19 cellular contexts compared by ENCODE assay signal in genomic region chr2:238306680-238306998, GRCh38. TPM values are rescaled to one million over a fixed set of nuclear protein-coding genes. Genes with fewer than 3 reads are reported as not detected.
DNase-seq lines count a peak whose midpoint lies in the region; ATAC-seq, FAIRE-seq and TF ChIP-seq lines count a peak whose summit lies in the region.
"Had no signal": no experiment of that assay in that cellular context is flagged by ENCODE, and none has a peak within 500 bp of the region (broad histone marks: within the 10 kb centered on the region; RNA-seq: fewer than 3 reads in every experiment).

No MANE protein-coding gene starts in this region.

- H3K9me3 ChIP-seq in BLaER1 (no peaks in the 10 kb centered on the region), GM12878 (replicated peaks; ENCODE audit: control insufficient read depth, insufficient read depth, low read length) (no peaks in the 10 kb centered on the region), right lobe of liver (no peaks in the 10 kb centered on the region), small intestine (ENCODE audit: control insufficient read depth, low read depth) (no peaks in the 10 kb centered on the region)
- H3K9me3 ChIP-seq: HAP-1 had no signal

- H3K36me3 ChIP-seq in BLaER1 = no peaks in the 10 kb centered on the region
- no peaks in the 10 kb centered on the region for H3K36me3 ChIP-seq in GM12878 (ENCODE audit: control insufficient read depth in 2 of 2, insufficient read depth in 2 of 2, low read length in 1 of 2)
- no peaks in the 10 kb centered on the region for H3K36me3 ChIP-seq in right lobe of liver
- H3K36me3 ChIP-seq in small intestine (ENCODE audit: control insufficient read depth in 2 of 2, insufficient read depth in 2 of 2, low read length in 2 of 2) = no peaks in the 10 kb centered on the region
- H3K36me3 ChIP-seq: HAP-1 had no signal

- H3K4me1 ChIP-seq in BLaER1 (peaks cover 31% of the 10 kb centered on the region), GM12878 (ENCODE audit: control insufficient read depth, insufficient read depth, low read length) (peaks cover 4% of the 10 kb centered on the region), right lobe of liver (peaks cover 0 to 15% (median 6%) of the 10 kb centered on the region in 4 donors), small intestine (ENCODE audit: control insufficient read depth in 2 of 2, insufficient read depth in 1 of 2, low read depth in 1 of 2, low read length in 1 of 2) (peaks cover 0 to 2% of the 10 kb centered on the region in 2 donors)
- H3K4me1 ChIP-seq: HAP-1 had no signal

- 47% methylated on average over 5 of the region's 5 CpGs for WGBS in GM12878 (ENCODE audit: insufficient coverage, insufficient replicate concordance, low lambda C conversion rate, missing lambda C conversion rate)
- 29% methylated on average over 5 of the region's 5 CpGs for WGBS in right lobe of liver (ENCODE audit: insufficient coverage, low coverage, low lambda C conversion rate, missing lambda C conversion rate)
- 17 to 65% (median 52%) methylated on average over 5 of the region's 5 CpGs for WGBS in small intestine, 3 donors

- H3K4me1 Mint-ChIP-seq in activated naive CD4-positive, alpha-beta T cell treated with anti-CD3 and anti-CD28 coated beads for 36 hours (ENCODE audit: low read depth) = no peaks in the 10 kb centered on the region
- H3K4me1 Mint-ChIP-seq: CD8-positive, alpha-beta memory T cell had no signal

- H3K4me2 ChIP-seq in BLaER1 (peak overlapping the region; percentile 56), GM12878 (ENCODE audit: control insufficient read depth, insufficient read depth) (peak overlapping the region; percentile 48; the same call in 1 of the 2 replicates)

- BruUV-seq in GM12878 (replicated peaks; lab: Mats Ljungman, UMichigan) = no TSS peak

- H4K20me1 ChIP-seq in BLaER1 (no peaks in the 10 kb centered on the region), GM12878 (ENCODE audit: control insufficient read depth, insufficient read depth) (no peaks in the 10 kb centered on the region)

- TF ChIP-seq POLR2A in GM12878 (IDR thresholded peaks at IDR 0.05; ENCODE audit: low read depth, low read length) (no peak), right lobe of liver (IDR thresholded peaks at IDR 0.05) (no peak), H54 (IDR thresholded peaks at IDR 0.05; ENCODE audit: low read depth, low read length) (no peak)

- H3K4me3 ChIP-seq in BLaER1 (no peak overlapping the region), GM12878 (no peak overlapping the region), right lobe of liver (no peak overlapping the region), small intestine (ENCODE audit: low read depth in 1 of 2, low read length in 2 of 2) (no peak overlapping the region), foreskin fibroblast (ENCODE audit: low read depth in 1 of 2, low read length in 2 of 2) (no peak overlapping the region)
- H3K4me3 ChIP-seq: HAP-1, SK-N-MC had no signal

- RAD21 ChIA-PET in GM12878 (lab: Charles Lee; ENCODE audit: unreplicated experiment) = interaction anchor here (0.8 kb wide), 1 partner anchor 18 kb away, joined by 3 read pairs; the partner anchor contains the start of gene PER2

- H3K27me3 Mint-ChIP-seq in activated naive CD4-positive, alpha-beta T cell treated with anti-CD3 and anti-CD28 coated beads for 36 hours (ENCODE audit: low read depth) = peaks cover 3% of the 10 kb centered on the region

- no peak for TF ChIP-seq EP300 in GM12878 (IDR thresholded peaks at IDR 0.05; ENCODE audit: borderline replicate concordance in 1 of 2, control insufficient read depth in 1 of 2, low read depth in 2 of 2, low read length in 2 of 2)

- H2AFZ ChIP-seq in GM12878 (ENCODE audit: control insufficient read depth, low read depth, low read length) = no peak overlapping the region

- no peak overlapping the region for H3K27ac Mint-ChIP-seq in activated naive CD4-positive, alpha-beta T cell treated with anti-CD3 and anti-CD28 coated beads for 36 hours
- H3K27ac Mint-ChIP-seq: CD8-positive, alpha-beta memory T cell had no signal

- no peaks in the 10 kb centered on the region for H3K27me3 ChIP-seq in BLaER1
- no peaks in the 10 kb centered on the region; a peak in 1 of 4 replicates for H3K27me3 ChIP-seq in GM12878 (replicated peaks in 1 of 2; ENCODE audit: control insufficient read depth in 2 of 2, insufficient read depth in 2 of 2, low read length in 1 of 2)
- H3K27me3 ChIP-seq in right lobe of liver = no peaks in the 10 kb centered on the region
- H3K27me3 ChIP-seq in small intestine (ENCODE audit: control insufficient read depth in 2 of 2, insufficient read depth in 2 of 2, low read length in 2 of 2) = no peaks in the 10 kb centered on the region

- ATAC-seq in GM12878 (no peak), right lobe of liver (peak; percentile 86 to 93 (median 90))

- intact Hi-C loops in GM12878 (cut with micrococcal nuclease; ENCODE audit: unreplicated experiment) (no loop called here), right lobe of liver (cut with DNase I) (no loop called here)
- intact Hi-C loops in activated naive CD4-positive, alpha-beta T cell treated with anti-CD3 and anti-CD28 coated beads for 36 hours (cut with micrococcal nuclease) = no loop called here

- TF ChIP-seq RAD21 in GM12878 (IDR thresholded peaks at IDR 0.05; ENCODE audit: insufficient read depth, low read depth, low read length) = no peak

- SMC1A ChIA-PET in GM12878 (lab: Charles Lee; ENCODE audit: uncharacterized antibody, unreplicated experiment) = no interaction called here

- no peak overlapping the region for H3K9ac ChIP-seq in BLaER1
- no peak overlapping the region for H3K9ac ChIP-seq in GM12878 (ENCODE audit: control insufficient read depth, insufficient read depth, low read length)

- no peak for TF ChIP-seq CTCF in GM12878 (IDR thresholded peaks at IDR 0.05 in 2 of 3, conservative IDR thresholded peaks at IDR 0.05 in 1 of 3; ENCODE audit: control insufficient read depth in 2 of 3, extremely low read depth in 1 of 3, insufficient read depth in 1 of 3, low read depth in 3 of 3, low read length in 3 of 3)
- no peak for TF ChIP-seq CTCF in right lobe of liver (IDR thresholded peaks at IDR 0.05)
- no peak for TF ChIP-seq CTCF in foreskin fibroblast (IDR thresholded peaks at IDR 0.05; ENCODE audit: low read depth, low read length)

- CTCF ChIA-PET in GM12878 (lab: Yijun Ruan, JAX) = no interaction called here
- CTCF ChIA-PET in activated naive CD4-positive, alpha-beta T cell treated with anti-CD3 and anti-CD28 coated beads for 36 hours (lab: Charles Lee) = no interaction called here

- H3K4me3 Mint-ChIP-seq in activated naive CD4-positive, alpha-beta T cell treated with anti-CD3 and anti-CD28 coated beads for 36 hours = no peak overlapping the region
- H3K4me3 Mint-ChIP-seq: CD8-positive, alpha-beta memory T cell had no signal

- H3K27ac ChIP-seq in BLaER1 (no peak overlapping the region), GM12878 (ENCODE audit: control insufficient read depth, insufficient read depth) (no peak overlapping the region), right lobe of liver (peak overlapping the region; percentile 93 to 98 (median 94)), small intestine (ENCODE audit: low read depth in 1 of 2, low read length in 1 of 2) (no peak overlapping the region)
- H3K27ac ChIP-seq: SK-N-MC had no signal

- no peaks in the 10 kb centered on the region for H3K9me3 Mint-ChIP-seq in activated naive CD4-positive, alpha-beta T cell treated with anti-CD3 and anti-CD28 coated beads for 36 hours
- H3K9me3 Mint-ChIP-seq: CD8-positive, alpha-beta memory T cell had no signal

- no peaks in the 10 kb centered on the region for H3K36me3 Mint-ChIP-seq in activated naive CD4-positive, alpha-beta T cell treated with anti-CD3 and anti-CD28 coated beads for 36 hours (ENCODE audit: low read depth)
- H3K36me3 Mint-ChIP-seq: CD8-positive, alpha-beta memory T cell had no signal

- DNase-seq in GM12878 (ENCODE audit: low read depth, low spot score) (no peak), right lobe of liver (peak; percentile 63 to 79 (median 76)), small intestine (peak; percentile 73), foreskin fibroblast (no peak), H54 (ENCODE audit: insufficient read length, low spot score) (no peak)
- no peak for DNase-seq in activated naive CD4-positive, alpha-beta T cell treated with anti-CD3 and anti-CD28 coated beads for 36 hours
- DNase-seq: DMS53; NCI-H1092 treated with DMSO at 0.1 percent for 48 hours; NCI-H146; NCI-H2029 treated with DMSO at 0.1 percent for 48 hours; NCI-H748 treated with DMSO at 0.1 percent for 48 hours; NK-92 treated with Interleukin-12 subunit alpha and Interleukin-12 subunit beta, amount 100 ng/mL, for 24 hours; OCI-M1; SHP77 had no signal

- in situ Hi-C loops in GM12878 (cut with MboI) = no loop called here

- H3K79me2 ChIP-seq in GM12878 (ENCODE audit: control insufficient read depth, insufficient read depth, low read length) = no peaks in the 10 kb centered on the region

- FAIRE-seq in GM12878 (lab: Jason Lieb, UNC) (no peak), small intestine (lab: Jason Lieb, UNC) (no peak), H54 (lab: Jason Lieb, UNC) (no peak)
- FAIRE-seq: A204.1 had no signal

- POLR2A ChIA-PET in GM12878 (lab: Charles Lee) = no interaction called here

RNA-seq across cellular contexts. Expression of gene TRAF3IP1, which starts 13.7 kb away (rescaled TPM):
- total RNA-seq in GM12878 (2013; cell fraction: nucleolus; rRNA removed) = 5.9 and 7.2 TPM in 2 replicates
- total RNA-seq in GM12878 (2014; rRNA removed) = 3.3 and 3.7 TPM in 2 replicates
- total RNA-seq in GM12878 (2014; rRNA removed; fragmentation: Illumina TruSeq; extraction: Trizol) = 3.8 and 4.5 TPM in 2 replicates
- 7.5 and 10.9 TPM in 2 replicates for total RNA-seq in GM12878 (2021)
- 1.2 TPM for polyA plus RNA-seq in GM12878 (2011; ENCODE audit: low read depth)
- polyA plus RNA-seq in GM12878 (2011; rRNA removed) = 2.3 and 3.2 TPM in 2 replicates
- 1.6 and 2.6 TPM in 2 replicates for polyA plus RNA-seq in GM12878 (2011; cell fraction: cytosol; rRNA removed)
- 1.6 and 3.7 TPM in 2 replicates for polyA plus RNA-seq in GM12878 (2011; cell fraction: nucleus; rRNA removed)
- 2.7 TPM in 2 replicates for polyA plus RNA-seq in GM12878 (2012)
- 6.8 and 12.5 TPM in 2 replicates for polyA plus RNA-seq in GM12878 (2014; fragmentation: Illumina TruSeq; extraction: Trizol)
- 1 to 10 TPM; 1.6 to 2.1 TPM for polyA plus RNA-seq in GM12878 (2014; fragmentation: Nextera tagmentation; extraction: Ambion mirVana)
- polyA plus RNA-seq in GM12878 (2014; rRNA removed) = 3.8 and 4.2 TPM in 2 replicates
- polyA plus RNA-seq in GM12878 (2016; fragmentation: Nextera tagmentation; extraction: Ambion mirVana) = 1 to 10 TPM; 2.0 to 7.4 TPM
- polyA minus RNA-seq in GM12878 (2011; rRNA and poly(A)+ RNA removed) = 2.2 and 3.9 TPM in 2 replicates
- polyA minus RNA-seq in GM12878 (2011; cell fraction: cytosol; rRNA and poly(A)+ RNA removed) = 0.67 and 1.5 TPM in 2 replicates
- 1.9 and 2.1 TPM in 2 replicates for polyA minus RNA-seq in GM12878 (2011; cell fraction: nucleus; rRNA and poly(A)+ RNA removed)
- 10 to 100 TPM in 2 of 6 experiments, 1 to 10 TPM in 4; 4.6 to 12.0 (median 8.3) TPM for total RNA-seq in right lobe of liver
- polyA plus RNA-seq in small intestine = 1 to 10 TPM; 5.1 to 7.8 (median 7.1) TPM
- total RNA-seq in activated naive CD4-positive, alpha-beta T cell treated with anti-CD3 and anti-CD28 coated beads for 36 hours = 1 to 10 TPM; 3.6 to 6.1 TPM

RNA-seq across cellular contexts. Expression of gene PER2, which starts 18.2 kb away (rescaled TPM):
- 42.5 and 46.3 TPM in 2 replicates for total RNA-seq in GM12878 (2013; cell fraction: nucleolus; rRNA removed)
- total RNA-seq in GM12878 (2014; rRNA removed) (6.4 and 8.7 TPM in 2 replicates), GM12878 (2014; rRNA removed; fragmentation: Illumina TruSeq; extraction: Trizol) (4.1 and 4.5 TPM in 2 replicates), GM12878 (2021) (11.1 and 15.1 TPM in 2 replicates), right lobe of liver (10 to 100 TPM in 1 of 6 experiments, 1 to 10 TPM in 5; 4.5 to 12.5 (median 6.1) TPM)
- 2.2 TPM for polyA plus RNA-seq in GM12878 (2011; ENCODE audit: low read depth)
- polyA plus RNA-seq in GM12878 (2011; rRNA removed) (2.9 and 4.7 TPM in 2 replicates), GM12878 (2014; fragmentation: Illumina TruSeq; extraction: Trizol) (3.8 and 4.9 TPM in 2 replicates), GM12878 (2014; fragmentation: Nextera tagmentation; extraction: Ambion mirVana) (1 to 10 TPM; 1.5 to 2.6 TPM), GM12878 (2014; rRNA removed) (4.2 and 5.7 TPM in 2 replicates), GM12878 (2016; fragmentation: Nextera tagmentation; extraction: Ambion mirVana) (1 to 10 TPM; 4.4 to 5.5 TPM), small intestine (1 to 10 TPM; 2.2 to 5.6 (median 2.7) TPM)
- polyA plus RNA-seq in GM12878 (2011; cell fraction: cytosol; rRNA removed) = 3.8 and 5.4 TPM in 2 replicates
- polyA plus RNA-seq in GM12878 (2011; cell fraction: nucleus; rRNA removed) = 10.0 and 15.3 TPM in 2 replicates
- polyA plus RNA-seq in GM12878 (2012) = 3.7 and 4.1 TPM in 2 replicates
- 15.0 and 20.9 TPM in 2 replicates for polyA minus RNA-seq in GM12878 (2011; rRNA and poly(A)+ RNA removed)
- 6.5 and 8.2 TPM in 2 replicates for polyA minus RNA-seq in GM12878 (2011; cell fraction: cytosol; rRNA and poly(A)+ RNA removed)
- polyA minus RNA-seq in GM12878 (2011; cell fraction: nucleus; rRNA and poly(A)+ RNA removed) = 15.1 and 29.6 TPM in 2 replicates
- 1 to 10 TPM; 7.1 to 7.8 TPM for total RNA-seq in activated naive CD4-positive, alpha-beta T cell treated with anti-CD3 and anti-CD28 coated beads for 36 hours

Comparison
In these comparisons a context has a peak if more than half of its experiments do, and no peak if none do; other contexts are left out.
1. H3K27ac ChIP-seq: peak in right lobe of liver (3 of 3); none in BLaER1 (single experiment), GM12878 (single experiment) and small intestine (0 of 2).
2. DNase-seq: peak in right lobe of liver (3 of 3) and small intestine (single experiment); none in GM12878 (single experiment), foreskin fibroblast (0 of 2), activated naive CD4-positive, alpha-beta T cell treated with anti-CD3 and anti-CD28 coated beads for 36 hours (single experiment) and H54 (single experiment).